27 cellular contexts compared by ENCODE assay signal in genomic region chr9:20054734-20055133, GRCh38.
"Had no signal": no experiment of that assay in that cellular context is flagged by ENCODE, and none has a peak within 500 bp of the region (broad histone marks: within the 10 kb centered on the region; RNA-seq: fewer than 3 reads in every experiment).

No MANE protein-coding gene starts in this region.

- H3K4me3 ChIP-seq: ascending aorta, breast epithelium, cardiac muscle cell, coronary artery, dorsolateral prefrontal cortex had no signal

- H3K27ac ChIP-seq: ascending aorta, breast epithelium, cardiac muscle cell, coronary artery, dorsolateral prefrontal cortex, WERI-Rb-1 had no signal

- H3K27me3 ChIP-seq: ascending aorta, breast epithelium, cardiac muscle cell had no signal

- H3K36me3 ChIP-seq: ascending aorta, breast epithelium, cardiac muscle cell, WERI-Rb-1 had no signal

- H3K9me3 ChIP-seq: ascending aorta, breast epithelium had no signal

- ATAC-seq: activated CD4-positive, CD25-positive, alpha-beta regulatory T cell treated with anti-CD3 and anti-CD28 coated beads, Interleukin-2, amount 50 U/mL, for 24 hours; activated CD8-positive, alpha-beta T cell treated with anti-CD3 and anti-CD28 coated beads for 36 hours; activated naive CD4-positive, alpha-beta T cell treated with anti-CD3 and anti-CD28 coated beads, Interleukin-2, amount 50 U/mL, for 72 hours; activated T-cell treated with anti-CD3 and anti-CD28 coated beads, Interleukin-2, amount 50 U/mL, for 4 hours; esophagus mucosa had no signal

- H3K4me1 ChIP-seq: ascending aorta, breast epithelium had no signal

- DNase-seq: activated B cell treated with CpG ODN at 0.5 μM for 24 hours; activated CD4-positive, alpha-beta T cell treated with anti-CD3 and anti-CD28 coated beads for 48 hours; activated CD4-positive, alpha-beta T cell treated with anti-CD3 and anti-CD28 coated beads, Interleukin-2, amount 50 U/mL, for 1 hour; activated CD4-positive, alpha-beta T cell treated with anti-CD3 and anti-CD28 coated beads, Interleukin-2, amount 50 U/mL, for 48 hours; activated CD8-positive, alpha-beta memory T cell treated with anti-CD3 and anti-CD28 coated beads for 24 hours; activated CD8-positive, alpha-beta T cell treated with anti-CD3 and anti-CD28 coated beads for 36 hours; activated effector memory CD4-positive, alpha-beta T cell treated with anti-CD3 and anti-CD28 coated beads, Interleukin-2, amount 50 U/mL, for 16 hours; activated naive CD4-positive, alpha-beta T cell treated with anti-CD3 and anti-CD28 coated beads, Interleukin-2, amount 10 ng/mL, durations not matched to agents 7 days and 5 days; activated naive CD8-positive, alpha-beta T cell treated with anti-CD3 and anti-CD28 coated beads, Interleukin-2, amount 10 ng/mL, durations not matched to agents 7 days and 5 days; activated T-cell treated with anti-CD3 and anti-CD28 coated beads, Interleukin-2, amount 50 U/mL, for 4 hours; central memory CD4-positive, alpha-beta T cell; cerebellar nuclear complex; dorsolateral prefrontal cortex; effector memory CD4-positive, alpha-beta T cell; endodermal cell; foreskin fibroblast; head of caudate nucleus; hippocampal formation; T1000; WERI-Rb-1 had no signal
